ENCODE assay signal across 8 cellular contexts in genomic region chr3:155323063-155323666, GRCh38. TPM values are rescaled to one million over a fixed set of nuclear protein-coding genes. Genes with fewer than 3 reads are reported as not detected.
A peak's percentile ranks its signal among the peaks of the same experiment; 100 is the strongest.
DNase-seq lines count a peak whose midpoint lies in the region; ATAC-seq and TF ChIP-seq lines count a peak whose summit lies in the region.

No MANE protein-coding gene starts in this region.

- ATAC-seq in GM21576 (IDR thresholded peaks at IDR 0.05; ENCODE audit: unreplicated experiment) (peak; percentile 89), left lung (peak; percentile 88)
- no peak for ATAC-seq in activated CD8-positive, alpha-beta memory T cell treated with anti-CD3 and anti-CD28 coated beads, Interleukin-2, amount 10 ng/mL, durations not matched to agents 7 days and 5 days

- no peaks in the 10 kb centered on the region for H3K4me1 ChIP-seq in left lung

- H3K27ac ChIP-seq in left lung, result no peak overlapping the region

- no peaks in the 10 kb centered on the region for H3K27me3 ChIP-seq in left lung

- H3K4me3 ChIP-seq in left lung, result no peak overlapping the region

- H3K4me3 Mint-ChIP-seq in activated CD8-positive, alpha-beta memory T cell treated with anti-CD3 and anti-CD28 coated beads, Interleukin-2, amount 10 ng/mL, durations not matched to agents 7 days and 5 days, result no peak overlapping the region

- no peaks in the 10 kb centered on the region for H3K27me3 Mint-ChIP-seq in activated CD8-positive, alpha-beta memory T cell treated with anti-CD3 and anti-CD28 coated beads, Interleukin-2, amount 10 ng/mL, durations not matched to agents 7 days and 5 days

- intact Hi-C loops in left lung (cut with DNase I), result loop anchor here in 1 of 2 donors (5.0 kb wide), 1 partner anchor 561 kb away; no protein-coding TSS in a partner anchor

- CTCF ChIA-PET in activated CD8-positive, alpha-beta memory T cell treated with anti-CD3 and anti-CD28 coated beads, Interleukin-2, amount 10 ng/mL, durations not matched to agents 7 days and 5 days (lab: Charles Lee), result interaction anchor here (0.9 kb wide), 1 partner anchor 9 kb away, joined by 4 read pairs; no protein-coding TSS in a partner anchor

- H3K27ac Mint-ChIP-seq in activated CD8-positive, alpha-beta memory T cell treated with anti-CD3 and anti-CD28 coated beads, Interleukin-2, amount 10 ng/mL, durations not matched to agents 7 days and 5 days, result no peak overlapping the region

- no peaks in the 10 kb centered on the region for H3K36me3 ChIP-seq in left lung

- no peaks in the 10 kb centered on the region for H3K9me3 ChIP-seq in left lung

- no peaks in the 10 kb centered on the region for H3K9me3 Mint-ChIP-seq in activated CD8-positive, alpha-beta memory T cell treated with anti-CD3 and anti-CD28 coated beads, Interleukin-2, amount 10 ng/mL, durations not matched to agents 7 days and 5 days (ENCODE audit: low read depth)

- peak; percentile 33 to 51 for TF ChIP-seq CTCF in left lung (IDR thresholded peaks at IDR 0.05)

- no peaks in the 10 kb centered on the region for H3K36me3 Mint-ChIP-seq in activated CD8-positive, alpha-beta memory T cell treated with anti-CD3 and anti-CD28 coated beads, Interleukin-2, amount 10 ng/mL, durations not matched to agents 7 days and 5 days

- no peaks in the 10 kb centered on the region for H3K4me1 Mint-ChIP-seq in activated CD8-positive, alpha-beta memory T cell treated with anti-CD3 and anti-CD28 coated beads, Interleukin-2, amount 10 ng/mL, durations not matched to agents 7 days and 5 days

- peak; percentile 61 for DNase-seq in NCI-H1436 (lab: John Stamatoyannopoulos, UW)
- DNase-seq in NCI-H1436 treated with DMSO at 0.1 percent for 48 hours (lab: John Stamatoyannopoulos, UW), result no peak
- DNase-seq in HuH-7.5 (ENCODE audit: low spot score), result peak; percentile 28
- DNase-seq in NOMO-1 treated with dmso at 0.1 percent for 144 hours (lab: John Stamatoyannopoulos, UW; ENCODE audit: unreplicated experiment), result peak; percentile 27
- DNase-seq in cerebellum (ENCODE audit: low spot score), result peak; percentile 34
- DNase-seq in left lung, result no peak
- no peak for DNase-seq in activated CD8-positive, alpha-beta memory T cell treated with anti-CD3 and anti-CD28 coated beads, Interleukin-2, amount 10 ng/mL, durations not matched to agents 7 days and 5 days

RNA-seq across cellular contexts. Expression of gene STRIT1, which starts 29.7 kb away (rescaled TPM):
- total RNA-seq in cerebellum (not detected), left lung (not detected)
- not detected for total RNA-seq in activated CD8-positive, alpha-beta memory T cell treated with anti-CD3 and anti-CD28 coated beads, Interleukin-2, amount 10 ng/mL, durations not matched to agents 7 days and 5 days

Comparison
In these comparisons a context has a peak if more than half of its experiments do, and no peak if none do; other contexts are left out.
1. DNase-seq: peak in NCI-H1436 (single experiment), HuH-7.5 (single experiment), NOMO-1 treated with dmso at 0.1 percent for 144 hours (single experiment) and cerebellum (single experiment); none in NCI-H1436 treated with DMSO at 0.1 percent for 48 hours (single experiment), left lung (0 of 2) and activated CD8-positive, alpha-beta memory T cell treated with anti-CD3 and anti-CD28 coated beads, Interleukin-2, amount 10 ng/mL, durations not matched to agents 7 days and 5 days (single experiment).